Comparison of ENCODE assay signal across 16 cellular contexts in genomic region chr10:71613303-71613777, GRCh38.
DNase-seq lines count a peak whose midpoint lies in the region; ATAC-seq and TF ChIP-seq lines count a peak whose summit lies in the region.
"Had no signal": no experiment of that assay in that cellular context is flagged by ENCODE, and none has a peak within 500 bp of the region (broad histone marks: within the 10 kb centered on the region; RNA-seq: fewer than 3 reads in every experiment).

No MANE protein-coding gene starts in this region.

- H3K36me3 ChIP-seq in PC-9 (ENCODE audit: low read depth), result no peaks in the 10 kb centered on the region
- H3K36me3 ChIP-seq in gastroesophageal sphincter, result no peaks in the 10 kb centered on the region

- H3F3A ChIP-seq in PC-9 (ENCODE audit: insufficient read depth, low read depth), result peaks cover 17% of the 10 kb centered on the region; the same call in 1 of the 2 replicates

- no peaks in the 10 kb centered on the region for H4K20me1 ChIP-seq in PC-9 (ENCODE audit: insufficient read depth)

- H3K4me1 ChIP-seq in PC-9 (replicated peaks; ENCODE audit: insufficient read depth) (peaks cover 46% of the 10 kb centered on the region), gastroesophageal sphincter (peaks cover 4 to 70% (median 30%) of the 10 kb centered on the region in 3 donors)

- H3K27ac ChIP-seq in PC-9, result peak overlapping the region; percentile 79
- peak overlapping the region in 3 of 4 donors; percentile 74 to 83 (median 74) for H3K27ac ChIP-seq in gastroesophageal sphincter
- H3K27ac ChIP-seq: epithelial cell of prostate, KMS-11 had no signal

- H3K79me2 ChIP-seq in PC-9 (ENCODE audit: low read depth), result peaks cover 11% of the 10 kb centered on the region

- H3K27me3 ChIP-seq in PC-9 (ENCODE audit: insufficient read depth, low read depth), result no peaks in the 10 kb centered on the region
- no peaks in the 10 kb centered on the region for H3K27me3 ChIP-seq in gastroesophageal sphincter

- DNase-seq in CD1c-positive myeloid dendritic cell (ENCODE audit: extremely low spot score) (peak; percentile 49), PC-9 (peak; percentile 61 to 86), neural crest cell (ENCODE audit: low read depth, low spot score) (no peak), NCI-H1105 treated with DMSO at 0.1 percent for 48 hours (lab: John Stamatoyannopoulos, UW) (no peak), kidney glomerular epithelial cell (lab: John Stamatoyannopoulos, UW) (no peak)
- DNase-seq: activated CD4-positive, alpha-beta T cell treated with anti-CD3 and anti-CD28 coated beads, Interleukin-2, amount 10 ng/mL, durations not matched to agents 7 days and 5 days; DND-41; nephron progenitor cell; stimulated activated CD4-positive, alpha-beta T cell treated with anti-CD3 and anti-CD28 coated beads, Interleukin-15, amount 100 ng/mL, for 24 hours; T-cell had no signal

- H3K36me3 Mint-ChIP-seq in neural crest cell (ENCODE audit: low read depth), result no peaks in the 10 kb centered on the region
- H3K36me3 Mint-ChIP-seq: T-cell had no signal

- CTCF ChIA-PET in PC-9 (lab: Charles Lee), result interaction anchor here (0.6 to 0.9 kb wide), 3 partner anchors 9 to 569 kb away, joined by 4 to 6 read pairs (median 5); no protein-coding TSS in a partner anchor

- ATAC-seq in gastroesophageal sphincter (peak; percentile 82), GM18867 (IDR thresholded peaks at IDR 0.05; ENCODE audit: unreplicated experiment) (no peak), HG02973 (IDR thresholded peaks at IDR 0.05; ENCODE audit: unreplicated experiment) (no peak)
- ATAC-seq: T-cell had no signal

- H3K4me3 ChIP-seq in PC-9 (no peak overlapping the region), gastroesophageal sphincter (no peak overlapping the region)

- intact Hi-C loops in PC-9 (cut with micrococcal nuclease; ENCODE audit: unreplicated experiment), result loop anchor here (5.0 kb wide), 1 partner anchor 216 kb away; the partner anchor contains the start of gene CDH23

- TF ChIP-seq CTCF in PC-9 (conservative IDR thresholded peaks at IDR 0.05), result no peak
- TF ChIP-seq CTCF in gastroesophageal sphincter (IDR thresholded peaks at IDR 0.05), result no peak
- no peak for TF ChIP-seq CTCF in neural crest cell (conservative IDR thresholded peaks at IDR 0.05)

- no peaks in the 10 kb centered on the region for H3K9me2 ChIP-seq in PC-9 (ENCODE audit: insufficient read depth)

- H3K27me3 Mint-ChIP-seq in neural crest cell (ENCODE audit: low read depth), result peaks cover 4% of the 10 kb centered on the region

- no peaks in the 10 kb centered on the region for H3K9me3 Mint-ChIP-seq in neural crest cell
- H3K9me3 Mint-ChIP-seq: activated CD4-positive, alpha-beta T cell treated with anti-CD3 and anti-CD28 coated beads, Interleukin-2, amount 10 ng/mL, durations not matched to agents 7 days and 5 days; activated T-helper 2 cell treated with anti-CD3 and anti-CD28 coated beads, Interferon-gamma antibody, Interleukin-2, Interleukin-4, amounts not matched to agents 10 μg/mL and 5 μg/mL and 100 μg/mL, durations not matched to agents 14 hours and 24 hours and 36 hours; nephron progenitor cell; T-cell had no signal

- 71 to 100% methylated on average over 1 of the region's 2 CpGs for WGBS in gastroesophageal sphincter (ENCODE audit: low coverage in 1 of 2), 2 donors

- TF ChIP-seq POLR2A in gastroesophageal sphincter (IDR thresholded peaks at IDR 0.05), result no peak

- H2AFZ ChIP-seq in PC-9, result peak overlapping the region; percentile 8; the same call in 1 of the 2 replicates

- peak overlapping the region; percentile 76 for H3K27ac Mint-ChIP-seq in neural crest cell (ENCODE audit: unreplicated experiment)
- H3K27ac Mint-ChIP-seq: activated CD4-positive, alpha-beta T cell treated with anti-CD3 and anti-CD28 coated beads, Interleukin-2, amount 10 ng/mL, durations not matched to agents 7 days and 5 days; activated T-helper 2 cell treated with anti-CD3 and anti-CD28 coated beads, Interferon-gamma antibody, Interleukin-2, Interleukin-4, amounts not matched to agents 10 μg/mL and 5 μg/mL and 100 μg/mL, durations not matched to agents 14 hours and 24 hours and 36 hours; nephron progenitor cell; T-cell had no signal

- H3K9me3 ChIP-seq in PC-9 (ENCODE audit: insufficient read depth, low read depth), result peaks cover 7% of the 10 kb centered on the region; the same call in 1 of the 2 replicates
- no peaks in the 10 kb centered on the region for H3K9me3 ChIP-seq in gastroesophageal sphincter

- peak overlapping the region; percentile 61 for H3K4me2 ChIP-seq in PC-9
- H3K4me2 ChIP-seq: KMS-11 had no signal

- H3K4me3 Mint-ChIP-seq in neural crest cell, result no peak overlapping the region
- H3K4me3 Mint-ChIP-seq: activated CD4-positive, alpha-beta T cell treated with anti-CD3 and anti-CD28 coated beads, Interleukin-2, amount 10 ng/mL, durations not matched to agents 7 days and 5 days; nephron progenitor cell; T-cell had no signal

- no TSS peak for BruUV-seq in PC-9 (replicated peaks; lab: Mats Ljungman, UMichigan)

- H3K4me1 Mint-ChIP-seq in neural crest cell, result peaks cover 31% of the 10 kb centered on the region
- H3K4me1 Mint-ChIP-seq: activated CD4-positive, alpha-beta T cell treated with anti-CD3 and anti-CD28 coated beads, Interleukin-2, amount 10 ng/mL, durations not matched to agents 7 days and 5 days; T-cell had no signal

- no peak for TF ChIP-seq EP300 in gastroesophageal sphincter (IDR thresholded peaks at IDR 0.05)

- POLR2A ChIA-PET in PC-9 (lab: Charles Lee; ENCODE audit: unreplicated experiment), result interaction anchor here (0.5 to 0.6 kb wide), 3 partner anchors 8 to 44 kb away, joined by 3 to 9 read pairs (median 6); no protein-coding TSS in a partner anchor

Comparison
In these comparisons a context has a peak if more than half of its experiments do, and no peak if none do; other contexts are left out.
1. DNase-seq: peak in CD1c-positive myeloid dendritic cell (single experiment) and PC-9 (2 of 2); none in neural crest cell (single experiment), NCI-H1105 treated with DMSO at 0.1 percent for 48 hours (single experiment) and kidney glomerular epithelial cell (single experiment).